24 cellular contexts compared by ENCODE assay signal in genomic region chr3:58999779-59000170, GRCh38. TPM values are rescaled to one million over a fixed set of nuclear protein-coding genes. Genes with fewer than 3 reads are reported as not detected.
DNase-seq lines count a peak whose midpoint lies in the region; ATAC-seq, FAIRE-seq and TF ChIP-seq lines count a peak whose summit lies in the region.
"Had no signal": no experiment of that assay in that cellular context is flagged by ENCODE, and none has a peak within 500 bp of the region (broad histone marks: within the 10 kb centered on the region; RNA-seq: fewer than 3 reads in every experiment).

No MANE protein-coding gene starts in this region.

- ATAC-seq in foreskin keratinocyte, result peak; percentile 2
- ATAC-seq: body of pancreas; left lung; stimulated activated effector memory CD8-positive, alpha-beta T cell treated with anti-CD3 and anti-CD28 coated beads, Interleukin-12 subunit alpha, Interleukin-12 subunit beta, amount 100 ng/mL, for 72 hours had no signal

- no peaks in the 10 kb centered on the region for H3K79me2 ChIP-seq in astrocyte (ENCODE audit: insufficient read depth, low read length)

- peaks cover 39% of the 10 kb centered on the region for H3K4me1 Mint-ChIP-seq in Calu3 (ENCODE audit: low read depth, unreplicated experiment)
- peaks cover 13% of the 10 kb centered on the region for H3K4me1 Mint-ChIP-seq in astrocyte (ENCODE audit: low read depth, unreplicated experiment)
- H3K4me1 Mint-ChIP-seq: nephron had no signal

- H3K4me1 ChIP-seq in astrocyte (ENCODE audit: insufficient read depth, low read length), result peaks cover 16% of the 10 kb centered on the region
- peaks cover 25% of the 10 kb centered on the region for H3K4me1 ChIP-seq in foreskin keratinocyte
- no peaks in the 10 kb centered on the region for H3K4me1 ChIP-seq in Peyer's patch
- H3K4me1 ChIP-seq: body of pancreas, left lung, SJCRH30 had no signal

- H3K4me3 ChIP-seq in astrocyte (ENCODE audit: insufficient read depth, low read depth, low read length) (no peak overlapping the region), Peyer's patch (no peak overlapping the region)
- H3K4me3 ChIP-seq: body of pancreas, left lung, SJCRH30, thoracic aorta had no signal

- no peaks in the 10 kb centered on the region for H4K20me1 ChIP-seq in astrocyte (ENCODE audit: insufficient read depth, low read length)

- FAIRE-seq in astrocyte (lab: Jason Lieb, UNC), result no peak
- FAIRE-seq: colon had no signal

- peak overlapping the region; percentile 99 for H3K27ac Mint-ChIP-seq in Calu3 (ENCODE audit: unreplicated experiment)
- no peak overlapping the region for H3K27ac Mint-ChIP-seq in astrocyte (ENCODE audit: unreplicated experiment)
- H3K27ac Mint-ChIP-seq: activated CD4-positive, alpha-beta T cell treated with anti-CD3 and anti-CD28 coated beads, Interleukin-2, amount 10 ng/mL, durations not matched to agents 7 days and 5 days; activated naive CD8-positive, alpha-beta T cell treated with anti-CD3 and anti-CD28 coated beads for 36 hours; CD4-positive, alpha-beta T cell; nephron; stimulated activated effector memory CD8-positive, alpha-beta T cell treated with anti-CD3 and anti-CD28 coated beads, Interleukin-12 subunit alpha, Interleukin-12 subunit beta, amount 100 ng/mL, for 72 hours had no signal

- H3K36me3 Mint-ChIP-seq in Calu3 (ENCODE audit: insufficient read depth, unreplicated experiment), result peaks cover 7% of the 10 kb centered on the region
- H3K36me3 Mint-ChIP-seq in astrocyte (ENCODE audit: low read depth, unreplicated experiment), result no peaks in the 10 kb centered on the region
- H3K36me3 Mint-ChIP-seq: activated naive CD8-positive, alpha-beta T cell treated with anti-CD3 and anti-CD28 coated beads for 36 hours; stimulated activated effector memory CD8-positive, alpha-beta T cell treated with anti-CD3 and anti-CD28 coated beads, Interleukin-12 subunit alpha, Interleukin-12 subunit beta, amount 100 ng/mL, for 72 hours had no signal

- DNase-seq in Calu3, result no peak
- peak; percentile 31 for DNase-seq in NCI-H1694 treated with DMSO at 0.1 percent for 48 hours (lab: John Stamatoyannopoulos, UW)
- peak; percentile 10 for DNase-seq in astrocyte (ENCODE audit: low read depth)
- DNase-seq in foreskin keratinocyte, result peak in 1 of 2 donors; percentile 32
- no peak for DNase-seq in Peyer's patch
- no peak for DNase-seq in NCI-H524 treated with DMSO at 0.1 percent for 48 hours (lab: John Stamatoyannopoulos, UW)
- no peak for DNase-seq in stimulated activated CD4-positive, alpha-beta T cell treated with anti-CD3 and anti-CD28 coated beads, Interleukin-12 subunit alpha, Interleukin-12 subunit beta, amount 100 ng/mL, for 4 hours
- no peak for DNase-seq in DMS153 treated with DMSO at 0.1 percent for 48 hours (lab: John Stamatoyannopoulos, UW; ENCODE audit: unreplicated experiment)
- DNase-seq: activated CD4-positive, alpha-beta T cell treated with anti-CD3 and anti-CD28 coated beads, Interleukin-2, amount 10 ng/mL, durations not matched to agents 7 days and 5 days; activated naive CD8-positive, alpha-beta T cell treated with anti-CD3 and anti-CD28 coated beads for 36 hours; body of pancreas; CD4-positive, alpha-beta T cell; DND-41; left lung; midbrain; NCI-H1105; NCI-H748 treated with DMSO at 0.1 percent for 48 hours; SJCRH30; T-helper 1 cell had no signal

- BruUV-seq in Calu3 (replicated peaks; lab: Mats Ljungman, UMichigan), result no TSS peak

- TF ChIP-seq CTCF in Calu3 (IDR thresholded peaks at IDR 0.05; ENCODE audit: unreplicated experiment) (no peak), astrocyte (IDR thresholded peaks at IDR 0.05; ENCODE audit: insufficient read depth, low read depth, low read length) (no peak), foreskin keratinocyte (conservative IDR thresholded peaks at IDR 0.05) (no peak), Peyer's patch (IDR thresholded peaks at IDR 0.05) (no peak)

- TF ChIP-seq POLR2A in Peyer's patch (IDR thresholded peaks at IDR 0.05), result no peak

- CTCF ChIA-PET in Calu3 (lab: Charles Lee), result interaction anchor here (1.3 to 2.9 kb wide), 3 partner anchors 10 to 48 kb away, joined by 3 to 21 read pairs (median 3); no protein-coding TSS in a partner anchor

- H3K36me3 ChIP-seq in astrocyte (ENCODE audit: insufficient read depth, low read length) (no peaks in the 10 kb centered on the region), Peyer's patch (no peaks in the 10 kb centered on the region)
- H3K36me3 ChIP-seq: left lung, SJCRH30, thoracic aorta had no signal

- H3K27me3 ChIP-seq in astrocyte (ENCODE audit: insufficient read depth, low read length), result no peaks in the 10 kb centered on the region
- no peaks in the 10 kb centered on the region for H3K27me3 ChIP-seq in foreskin keratinocyte
- H3K27me3 ChIP-seq in Peyer's patch, result no peaks in the 10 kb centered on the region
- H3K27me3 ChIP-seq: body of pancreas, left lung, SJCRH30 had no signal

- intact Hi-C loops in Calu3 (cut with micrococcal nuclease; ENCODE audit: unreplicated experiment), result loop anchor here (10.0 kb wide), 5 partner anchors 175 to 855 kb away; no protein-coding TSS in a partner anchor

- H3K27ac ChIP-seq in astrocyte (ENCODE audit: low read depth, low read length), result no peak overlapping the region
- peak overlapping the region; percentile 98 for H3K27ac ChIP-seq in foreskin keratinocyte
- no peak overlapping the region for H3K27ac ChIP-seq in Peyer's patch
- H3K27ac ChIP-seq: body of pancreas, left lung, SJCRH30, thoracic aorta, VCaP had no signal

- no peaks in the 10 kb centered on the region for H3K9me3 ChIP-seq in astrocyte (ENCODE audit: insufficient read depth, low read depth, low read length)
- H3K9me3 ChIP-seq in Peyer's patch, result no peaks in the 10 kb centered on the region
- H3K9me3 ChIP-seq: body of pancreas, left lung, SJCRH30, thoracic aorta had no signal

- H3K4me2 ChIP-seq in astrocyte (ENCODE audit: low read length), result no peak overlapping the region

- H3K27me3 Mint-ChIP-seq in Calu3 (ENCODE audit: unreplicated experiment) (no peaks in the 10 kb centered on the region), astrocyte (ENCODE audit: low read depth, unreplicated experiment) (no peaks in the 10 kb centered on the region)
- H3K27me3 Mint-ChIP-seq: activated CD4-positive, alpha-beta T cell treated with anti-CD3 and anti-CD28 coated beads, Interleukin-2, amount 10 ng/mL, durations not matched to agents 7 days and 5 days had no signal

- H3K4me3 Mint-ChIP-seq in Calu3 (ENCODE audit: low read depth, unreplicated experiment) (no peak overlapping the region), astrocyte (ENCODE audit: unreplicated experiment) (no peak overlapping the region)
- H3K4me3 Mint-ChIP-seq: activated CD4-positive, alpha-beta T cell treated with anti-CD3 and anti-CD28 coated beads, Interleukin-2, amount 10 ng/mL, durations not matched to agents 7 days and 5 days; activated naive CD8-positive, alpha-beta T cell treated with anti-CD3 and anti-CD28 coated beads for 36 hours; CD4-positive, alpha-beta T cell; nephron; stimulated activated effector memory CD8-positive, alpha-beta T cell treated with anti-CD3 and anti-CD28 coated beads, Interleukin-12 subunit alpha, Interleukin-12 subunit beta, amount 100 ng/mL, for 72 hours had no signal

- no peak overlapping the region for H3K9ac ChIP-seq in astrocyte (ENCODE audit: low read length)

- no peak overlapping the region for H2AFZ ChIP-seq in astrocyte (ENCODE audit: low read depth, low read length)

- H3K9me3 Mint-ChIP-seq in Calu3 (ENCODE audit: low read depth, unreplicated experiment) (no peaks in the 10 kb centered on the region), astrocyte (ENCODE audit: unreplicated experiment) (no peaks in the 10 kb centered on the region)
- H3K9me3 Mint-ChIP-seq: activated CD4-positive, alpha-beta T cell treated with anti-CD3 and anti-CD28 coated beads, Interleukin-2, amount 10 ng/mL, durations not matched to agents 7 days and 5 days; activated naive CD8-positive, alpha-beta T cell treated with anti-CD3 and anti-CD28 coated beads for 36 hours; CD4-positive, alpha-beta T cell; nephron; stimulated activated effector memory CD8-positive, alpha-beta T cell treated with anti-CD3 and anti-CD28 coated beads, Interleukin-12 subunit alpha, Interleukin-12 subunit beta, amount 100 ng/mL, for 72 hours had no signal

RNA-seq across cellular contexts. Expression of gene CFAP20DC, which starts 50.0 kb away (rescaled TPM):
- total RNA-seq in Calu3 (2022) (5.8 and 5.9 TPM in 2 replicates), astrocyte (0.57 and 0.89 TPM in 2 replicates), foreskin keratinocyte (5.6 and 8.5 TPM in 2 replicates), Peyer's patch (not detected)
- polyA plus RNA-seq in foreskin keratinocyte, result 3.2 and 3.3 TPM in 2 replicates
- total RNA-seq: SJCRH30, thoracic aorta had no signal

Comparison
In these comparisons a context has a peak if more than half of its experiments do, and no peak if none do; other contexts are left out.
1. DNase-seq: peak in NCI-H1694 treated with DMSO at 0.1 percent for 48 hours (single experiment) and astrocyte (single experiment); none in Calu3 (single experiment), Peyer's patch (0 of 3), NCI-H524 treated with DMSO at 0.1 percent for 48 hours (single experiment), stimulated activated CD4-positive, alpha-beta T cell treated with anti-CD3 and anti-CD28 coated beads, Interleukin-12 subunit alpha, Interleukin-12 subunit beta, amount 100 ng/mL, for 4 hours (single experiment) and DMS153 treated with DMSO at 0.1 percent for 48 hours (single experiment).